ENCODE assay signal across 1 cellular context in the genomic region with DNA sequence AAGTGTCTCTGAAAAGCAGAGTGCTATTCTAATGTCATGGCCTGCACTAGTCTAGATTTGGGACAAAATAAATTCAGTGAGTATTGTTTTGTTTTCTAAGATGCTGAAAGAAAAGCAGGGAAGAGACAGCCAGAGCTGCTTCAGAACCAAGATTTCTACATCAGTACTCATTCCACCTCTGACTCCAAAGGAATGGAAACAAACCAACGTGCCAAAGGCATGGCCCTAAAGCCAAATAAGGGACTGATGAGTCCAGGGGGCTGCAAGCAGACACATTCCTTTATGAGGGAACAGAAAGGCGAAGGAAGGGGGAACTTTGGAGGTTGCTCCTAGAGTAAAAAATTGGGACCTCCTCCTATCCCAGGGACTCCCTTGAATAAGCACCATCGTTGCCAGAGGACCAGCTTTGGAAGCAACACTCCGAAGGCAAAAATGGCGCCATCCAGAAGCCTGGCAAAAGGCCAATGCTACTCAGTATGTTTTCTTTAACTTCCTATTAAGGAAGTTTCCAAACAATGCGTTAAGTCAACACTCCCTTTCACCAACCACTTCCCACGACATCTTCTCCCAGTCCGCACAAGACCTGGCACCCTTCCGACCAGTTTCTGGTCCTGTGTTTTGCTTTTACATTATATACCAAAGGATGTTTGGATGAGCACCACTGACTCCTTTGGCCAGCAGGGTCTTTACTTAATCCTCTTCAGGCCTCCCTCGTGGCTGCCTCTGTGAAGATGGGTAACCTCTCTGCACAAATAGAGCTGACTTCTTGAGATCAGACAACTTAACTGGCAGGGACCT.
TF ChIP-seq lines count a peak whose summit lies in the region.

No MANE protein-coding gene starts in this region.

TF ChIP-seq in K562, 482 proteins besides CTCF, POLR2A, EP300 and RAD21 (continued from another document):
- TF ChIP-seq, protein P1, sequence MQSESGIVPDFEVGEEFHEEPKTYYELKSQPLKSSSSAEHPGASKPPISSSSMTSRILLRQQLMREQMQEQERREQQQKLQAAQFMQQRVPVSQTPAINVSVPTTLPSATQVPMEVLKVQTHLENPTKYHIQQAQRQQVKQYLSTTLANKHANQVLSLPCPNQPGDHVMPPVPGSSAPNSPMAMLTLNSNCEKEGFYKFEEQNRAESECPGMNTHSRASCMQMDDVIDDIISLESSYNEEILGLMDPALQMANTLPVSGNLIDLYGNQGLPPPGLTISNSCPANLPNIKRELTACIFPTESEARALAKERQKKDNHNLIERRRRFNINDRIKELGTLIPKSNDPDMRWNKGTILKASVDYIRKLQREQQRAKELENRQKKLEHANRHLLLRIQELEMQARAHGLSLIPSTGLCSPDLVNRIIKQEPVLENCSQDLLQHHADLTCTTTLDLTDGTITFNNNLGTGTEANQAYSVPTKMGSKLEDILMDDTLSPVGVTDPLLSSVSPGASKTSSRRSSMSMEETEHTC (IDR thresholded peaks at IDR 0.05) = no peak
- no peak for TF ChIP-seq RBBP5 (IDR thresholded peaks at IDR 0.05; ENCODE audit: borderline replicate concordance, insufficient read depth, low read length, poor library complexity, severe bottlenecking)
- TF ChIP-seq PHB2 (IDR thresholded peaks at IDR 0.05; ENCODE audit: low read depth) = no peak
- TF ChIP-seq BCLAF1 (IDR thresholded peaks at IDR 0.05; ENCODE audit: borderline replicate concordance in 1 of 2, control insufficient read depth in 1 of 2, low read depth in 2 of 2, low read length in 1 of 2) = no peak
- TF ChIP-seq NFYB (IDR thresholded peaks at IDR 0.05; ENCODE audit: extremely low read depth, insufficient read length) = no peak
- TF ChIP-seq, protein P2, sequence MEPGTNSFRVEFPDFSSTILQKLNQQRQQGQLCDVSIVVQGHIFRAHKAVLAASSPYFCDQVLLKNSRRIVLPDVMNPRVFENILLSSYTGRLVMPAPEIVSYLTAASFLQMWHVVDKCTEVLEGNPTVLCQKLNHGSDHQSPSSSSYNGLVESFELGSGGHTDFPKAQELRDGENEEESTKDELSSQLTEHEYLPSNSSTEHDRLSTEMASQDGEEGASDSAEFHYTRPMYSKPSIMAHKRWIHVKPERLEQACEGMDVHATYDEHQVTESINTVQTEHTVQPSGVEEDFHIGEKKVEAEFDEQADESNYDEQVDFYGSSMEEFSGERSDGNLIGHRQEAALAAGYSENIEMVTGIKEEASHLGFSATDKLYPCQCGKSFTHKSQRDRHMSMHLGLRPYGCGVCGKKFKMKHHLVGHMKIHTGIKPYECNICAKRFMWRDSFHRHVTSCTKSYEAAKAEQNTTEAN (CRISPR knock-in tag; IDR thresholded peaks at IDR 0.05) = no peak
- TF ChIP-seq EP400 (IDR thresholded peaks at IDR 0.05) = 0 out of 2 replicates have a peak, but pooled peaks have one; percentile 6
- no peak for TF ChIP-seq ZNF174 (CRISPR knock-in tag; IDR thresholded peaks at IDR 0.05)
- 0 out of 2 replicates have a peak, but pooled peaks have one; percentile 35 for TF ChIP-seq CXXC5 (CRISPR knock-in tag; IDR thresholded peaks at IDR 0.05)
- no peak for TF ChIP-seq CHD1 (IDR thresholded peaks at IDR 0.05; ENCODE audit: low read length)
- TF ChIP-seq ZNF696 (CRISPR knock-in tag; conservative IDR thresholded peaks at IDR 0.05) = no peak
- TF ChIP-seq GTF2A2 (tag; IDR thresholded peaks at IDR 0.05) = peak; percentile 35; the same call in 1 of the 2 replicates
- peak; percentile 44 for TF ChIP-seq MGA (IDR thresholded peaks at IDR 0.05)
- TF ChIP-seq NR4A1 (CRISPR knock-in tag; IDR thresholded peaks at IDR 0.05) = no peak
- peak; percentile 86; the same call in 1 of the 2 replicates for TF ChIP-seq NR4A1 (tag; IDR thresholded peaks at IDR 0.05)
- peak in 1 of 3 experiments; percentile 57 for TF ChIP-seq YY1 (IDR thresholded peaks at IDR 0.05; ENCODE audit: borderline replicate concordance in 1 of 3, control insufficient read depth in 1 of 3, extremely low read depth in 1 of 3, insufficient read depth in 3 of 3, insufficient read length in 1 of 3, insufficient replicate concordance in 2 of 3, low read depth in 1 of 3, low read length in 2 of 3)
- peak in 1 of 2 experiments; percentile 75; a peak in 1 of 4 replicates for TF ChIP-seq SRF (CRISPR knock-in tag; IDR thresholded peaks at IDR 0.05)
- 0 out of 2 replicates have a peak, but pooled peaks have one; percentile 19 for TF ChIP-seq ETV1 (tag; conservative IDR thresholded peaks at IDR 0.05; ENCODE audit: low read depth)
- no peak for TF ChIP-seq ZFP36 (IDR thresholded peaks at IDR 0.05; ENCODE audit: low read depth, low read length, partially characterized antibody)
- TF ChIP-seq XRCC3 (IDR thresholded peaks at IDR 0.05) = no peak
- TF ChIP-seq ZNF175 (CRISPR knock-in tag; IDR thresholded peaks at IDR 0.05; ENCODE audit: low read depth) = no peak
- no peak for TF ChIP-seq CC2D1A (IDR thresholded peaks at IDR 0.05)
- peak; percentile 44; the same call in 1 of the 2 replicates for TF ChIP-seq GABPA (tag; conservative IDR thresholded peaks at IDR 0.05; ENCODE audit: low read depth)
- no peak for TF ChIP-seq ZBTB34 (CRISPR knock-in tag; IDR thresholded peaks at IDR 0.05)
